ENCODE assay signal across 23 cellular contexts in the genomic region with DNA sequence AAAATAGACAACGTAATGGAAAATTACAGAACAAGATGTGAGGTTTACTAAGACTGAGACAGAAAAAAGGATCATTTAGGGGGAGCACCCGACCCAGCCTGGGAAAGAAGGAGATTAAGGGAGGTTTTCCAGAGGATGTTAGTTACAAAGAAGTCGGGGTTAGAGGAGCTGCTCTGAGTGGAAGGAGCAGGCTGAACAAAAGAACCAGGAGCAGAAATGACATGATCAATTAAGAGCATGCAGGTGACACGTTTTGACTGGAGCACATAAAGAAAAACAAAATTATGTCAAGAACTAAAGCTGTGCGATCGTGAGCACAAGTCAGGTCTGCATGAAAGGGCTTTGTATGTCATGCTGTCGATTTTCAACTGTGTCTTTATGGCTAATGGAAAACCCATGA.
DNase-seq lines count a peak whose midpoint lies in the region; ATAC-seq and TF ChIP-seq lines count a peak whose summit lies in the region.
"Had no signal": no experiment of that assay in that cellular context is flagged by ENCODE, and none has a peak within 500 bp of the region (broad histone marks: within the 10 kb centered on the region; RNA-seq: fewer than 3 reads in every experiment).

No MANE protein-coding gene starts in this region.

- peak overlapping the region; percentile 7 for H3K27ac ChIP-seq in neural progenitor cell

- H3K4me1 Mint-ChIP-seq in endothelial cell (ENCODE audit: unreplicated experiment) (peaks cover 4% of the 10 kb centered on the region), neural progenitor cell (peaks cover 21% of the 10 kb centered on the region)
- H3K4me1 Mint-ChIP-seq: CD4-positive, CD25-positive, alpha-beta regulatory T cell; CD8-positive, alpha-beta memory T cell; IgD-negative memory B cell had no signal

- H3K9ac ChIP-seq in neural progenitor cell = no peak overlapping the region

- H2AFZ ChIP-seq in neural progenitor cell (replicated peaks) = no peak overlapping the region

- peaks cover 10% of the 10 kb centered on the region for H3F3A ChIP-seq in neural progenitor cell (ENCODE audit: low read depth)

- no peaks in the 10 kb centered on the region for H3K27me3 ChIP-seq in neural progenitor cell
- H3K27me3 ChIP-seq: BE2C had no signal

- peak overlapping the region; percentile 15 for H3K27ac Mint-ChIP-seq in endothelial cell (ENCODE audit: unreplicated experiment)
- H3K27ac Mint-ChIP-seq in neural progenitor cell = peak overlapping the region; percentile 1
- H3K27ac Mint-ChIP-seq: CD4-positive, CD25-positive, alpha-beta regulatory T cell; CD8-positive, alpha-beta memory T cell; HFFc6; IgD-negative memory B cell had no signal

- H3K27me3 Mint-ChIP-seq in endothelial cell (ENCODE audit: unreplicated experiment) = no peaks in the 10 kb centered on the region
- no peaks in the 10 kb centered on the region for H3K27me3 Mint-ChIP-seq in neural progenitor cell (ENCODE audit: insufficient read depth, low read depth)
- H3K27me3 Mint-ChIP-seq: CD4-positive, CD25-positive, alpha-beta regulatory T cell had no signal

- H3K4me3 Mint-ChIP-seq in endothelial cell (ENCODE audit: unreplicated experiment) = no peak overlapping the region
- no peak overlapping the region for H3K4me3 Mint-ChIP-seq in neural progenitor cell
- H3K4me3 Mint-ChIP-seq: CD4-positive, CD25-positive, alpha-beta regulatory T cell; CD8-positive, alpha-beta memory T cell; HFFc6; IgD-negative memory B cell had no signal

- peak overlapping the region; percentile 49 for H3K4me2 ChIP-seq in neural progenitor cell

- no peak for TF ChIP-seq CTCF in endothelial cell (IDR thresholded peaks at IDR 0.05; ENCODE audit: unreplicated experiment)
- TF ChIP-seq CTCF in neural progenitor cell (IDR thresholded peaks at IDR 0.05) = no peak

- no peaks in the 10 kb centered on the region for H4K20me1 ChIP-seq in neural progenitor cell (ENCODE audit: low read depth)

- no peaks in the 10 kb centered on the region for H3K36me3 ChIP-seq in neural progenitor cell
- H3K36me3 ChIP-seq: BE2C had no signal

- H3K4me1 ChIP-seq in neural progenitor cell = peaks cover 31% of the 10 kb centered on the region
- H3K4me1 ChIP-seq: BE2C had no signal

- DNase-seq in NCI-H1436 (lab: John Stamatoyannopoulos, UW) (peak; percentile 3), NCI-H1436 treated with DMSO at 0.1 percent for 48 hours (lab: John Stamatoyannopoulos, UW) (peak; percentile 34), endothelial cell (ENCODE audit: low spot score) (no peak), neural progenitor cell (ENCODE audit: low spot score) (peak; percentile 72), NCI-H2081 treated with DMSO at 0.1 percent for 48 hours (lab: John Stamatoyannopoulos, UW) (no peak)
- DNase-seq: ACHN; BE2C; C1 segment of cervical spinal cord; CD4-positive, CD25-positive, alpha-beta regulatory T cell; CD8-positive, alpha-beta memory T cell; COR-L47; DMS 273 treated with DMSO at 0.1 percent for 48 hours; DMS53; DND-41; EL; GOT3; H7; HFFc6 had no signal

- H3K36me3 Mint-ChIP-seq in endothelial cell (ENCODE audit: low read depth, unreplicated experiment) = no peaks in the 10 kb centered on the region
- H3K36me3 Mint-ChIP-seq in neural progenitor cell = no peaks in the 10 kb centered on the region
- H3K36me3 Mint-ChIP-seq: CD4-positive, CD25-positive, alpha-beta regulatory T cell; CD8-positive, alpha-beta memory T cell; IgD-negative memory B cell had no signal

- H3K79me2 ChIP-seq in neural progenitor cell (ENCODE audit: low read depth) = no peaks in the 10 kb centered on the region

- ATAC-seq in HG02870 (IDR thresholded peaks at IDR 0.05; ENCODE audit: unreplicated experiment) (no peak), GM18861 (IDR thresholded peaks at IDR 0.05; ENCODE audit: unreplicated experiment) (no peak)
- ATAC-seq: HCT116, HepG2 had no signal

- H3K9me3 Mint-ChIP-seq in endothelial cell (ENCODE audit: unreplicated experiment) (no peaks in the 10 kb centered on the region), neural progenitor cell (no peaks in the 10 kb centered on the region)
- H3K9me3 Mint-ChIP-seq: HFFc6, IgD-negative memory B cell had no signal

- H3K9me3 ChIP-seq in neural progenitor cell (ENCODE audit: low read depth) = no peaks in the 10 kb centered on the region
- H3K9me3 ChIP-seq: BE2C had no signal

- no peak overlapping the region for H3K4me3 ChIP-seq in neural progenitor cell

Comparison
In these comparisons a context has a peak if more than half of its experiments do, and no peak if none do; other contexts are left out.
1. DNase-seq: peak in NCI-H1436 (single experiment), NCI-H1436 treated with DMSO at 0.1 percent for 48 hours (single experiment) and neural progenitor cell (single experiment); none in endothelial cell (single experiment) and NCI-H2081 treated with DMSO at 0.1 percent for 48 hours (single experiment).